12 cellular contexts compared by ENCODE assay signal in the genomic region with DNA sequence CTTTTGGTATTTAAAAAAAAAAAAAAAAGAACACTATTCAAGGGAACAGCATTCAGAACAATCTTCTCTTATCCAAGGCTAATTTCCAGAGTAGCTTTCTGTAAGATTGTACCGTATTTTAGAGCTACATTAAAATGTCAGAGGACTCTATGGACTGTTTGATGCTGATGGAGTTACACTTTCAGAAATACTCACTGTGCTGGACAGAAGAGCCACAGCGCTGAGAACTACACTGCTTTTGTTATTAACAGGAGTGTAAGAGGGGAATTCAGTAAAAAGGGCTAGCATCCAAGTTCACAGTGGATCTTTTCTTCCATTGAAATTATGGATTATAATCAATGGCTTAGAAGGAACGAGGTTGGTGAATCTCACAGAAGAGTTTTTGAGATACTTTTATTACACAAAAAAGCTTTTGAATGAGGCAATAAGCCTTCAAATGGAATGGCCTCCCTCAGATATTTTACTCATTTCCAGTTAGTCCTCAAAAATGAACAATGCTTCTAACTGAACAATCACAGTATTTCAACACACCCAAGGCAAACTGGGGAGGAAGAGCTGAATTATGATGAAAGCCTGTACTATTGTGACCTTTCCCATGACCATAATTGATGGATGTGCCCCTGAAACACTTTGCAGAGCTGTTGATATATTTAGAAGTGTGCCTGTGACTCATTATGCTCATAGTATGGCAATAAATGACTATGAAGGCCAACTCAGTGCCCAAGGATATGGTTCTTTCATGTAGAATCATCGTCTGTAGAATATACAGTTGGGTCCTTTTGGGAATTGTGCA.
DNase-seq lines count a peak whose midpoint lies in the region; ATAC-seq, FAIRE-seq and TF ChIP-seq lines count a peak whose summit lies in the region.
"Had no signal": no experiment of that assay in that cellular context is flagged by ENCODE, and none has a peak within 500 bp of the region (broad histone marks: within the 10 kb centered on the region; RNA-seq: fewer than 3 reads in every experiment).

No MANE protein-coding gene starts in this region.

- no peaks in the 10 kb centered on the region for H3K9me3 ChIP-seq in endodermal cell (ENCODE audit: control insufficient read depth, low read length)
- H3K9me3 ChIP-seq: Caco-2, neutrophil had no signal

- H3K27ac Mint-ChIP-seq in type B pancreatic cell (no peak overlapping the region), endodermal cell (no peak overlapping the region)

- peak; percentile 65 for FAIRE-seq in GM12892 (lab: Jason Lieb, UNC)

- WGBS in endodermal cell (ENCODE audit: insufficient coverage in 1 of 2, insufficient read length in 1 of 2), 2 experiments = 97 to 100% methylated on average over 2 to 4 of the region's 4 CpGs

- no peak for TF ChIP-seq POLR2A in GM12892 (IDR thresholded peaks at IDR 0.05; ENCODE audit: low read depth, low read length)

- no peak overlapping the region for H3K4me3 ChIP-seq in foreskin fibroblast (ENCODE audit: low read depth in 1 of 2, low read length in 2 of 2)
- no peak overlapping the region for H3K4me3 ChIP-seq in skeletal muscle cell (ENCODE audit: low read depth, low read length)
- H3K4me3 ChIP-seq in endodermal cell (ENCODE audit: low read length) = no peak overlapping the region

- TF ChIP-seq CTCF in foreskin fibroblast (IDR thresholded peaks at IDR 0.05; ENCODE audit: low read depth, low read length) (no peak), type B pancreatic cell (conservative IDR thresholded peaks at IDR 0.05) (no peak), endodermal cell (conservative IDR thresholded peaks at IDR 0.05) (no peak)

- ATAC-seq in HG03378 (IDR thresholded peaks at IDR 0.05; ENCODE audit: unreplicated experiment) = no peak
- no peak for ATAC-seq in GM19463 (IDR thresholded peaks at IDR 0.05; ENCODE audit: unreplicated experiment)

- no peaks in the 10 kb centered on the region for H3K4me1 Mint-ChIP-seq in type B pancreatic cell (ENCODE audit: unreplicated experiment)
- no peaks in the 10 kb centered on the region for H3K4me1 Mint-ChIP-seq in endodermal cell

- H3K4me3 Mint-ChIP-seq in type B pancreatic cell (no peak overlapping the region), endodermal cell (no peak overlapping the region)

- no peak overlapping the region for H3K9ac ChIP-seq in endodermal cell (ENCODE audit: extremely low read depth, low read length, poor library complexity, severe bottlenecking)

- H3K36me3 ChIP-seq in endodermal cell (ENCODE audit: control insufficient read depth, insufficient read depth, low read length) = no peaks in the 10 kb centered on the region
- H3K36me3 ChIP-seq: neutrophil had no signal

- DNase-seq in GM12892 (ENCODE audit: insufficient read length) (no peak), SKM-1 (lab: John Stamatoyannopoulos, UW; ENCODE audit: unreplicated experiment) (peak; percentile 34), foreskin fibroblast (peak; percentile 91 to 94), skeletal muscle cell (ENCODE audit: low read depth) (peak; percentile 98), type B pancreatic cell (ENCODE audit: extremely low spot score, unreplicated experiment) (no peak), endodermal cell (no peak)
- DNase-seq: Caco-2, dorsolateral prefrontal cortex had no signal

- no peaks in the 10 kb centered on the region for H3K4me1 ChIP-seq in endodermal cell (ENCODE audit: control insufficient read depth, insufficient read depth, low read length)

- no peaks in the 10 kb centered on the region for H3K27me3 ChIP-seq in endodermal cell (ENCODE audit: control insufficient read depth, insufficient read depth, low read length, poor library complexity, severe bottlenecking)
- H3K27me3 ChIP-seq: dorsolateral prefrontal cortex, neutrophil had no signal

- H3K36me3 Mint-ChIP-seq in type B pancreatic cell = no peaks in the 10 kb centered on the region
- H3K36me3 Mint-ChIP-seq in endodermal cell (ENCODE audit: low read depth) = no peaks in the 10 kb centered on the region

- no peaks in the 10 kb centered on the region for H3K27me3 Mint-ChIP-seq in type B pancreatic cell
- H3K27me3 Mint-ChIP-seq in endodermal cell (ENCODE audit: insufficient read depth) = no peaks in the 10 kb centered on the region

- no peak overlapping the region for H3K27ac ChIP-seq in endodermal cell (ENCODE audit: low read depth, low read length)
- H3K27ac ChIP-seq: dorsolateral prefrontal cortex, neutrophil, VCaP had no signal

- H3K9me3 Mint-ChIP-seq in type B pancreatic cell = peaks cover 4% of the 10 kb centered on the region
- no peaks in the 10 kb centered on the region for H3K9me3 Mint-ChIP-seq in endodermal cell

Comparison
In these comparisons a context has a peak if more than half of its experiments do, and no peak if none do; other contexts are left out.
1. DNase-seq: peak in SKM-1 (single experiment), foreskin fibroblast (2 of 2) and skeletal muscle cell (single experiment); none in GM12892 (single experiment), type B pancreatic cell (single experiment) and endodermal cell (single experiment).